Comparison of ENCODE assay signal across 12 cellular contexts in genomic region chr12:30417697-30418231, GRCh38.
DNase-seq lines count a peak whose midpoint lies in the region; ATAC-seq and TF ChIP-seq lines count a peak whose summit lies in the region.
"Had no signal": no experiment of that assay in that cellular context is flagged by ENCODE, and none has a peak within 500 bp of the region (broad histone marks: within the 10 kb centered on the region; RNA-seq: fewer than 3 reads in every experiment).

No MANE protein-coding gene starts in this region.

- H3K9ac ChIP-seq in HCT116 (ENCODE audit: low read length) = no peak overlapping the region
- peak overlapping the region; percentile 54 for H3K9ac ChIP-seq in adipocyte (ENCODE audit: low read length)

- peak overlapping the region; percentile 17 for H3K4me2 ChIP-seq in HCT116 (ENCODE audit: low read length)

- DNase-seq in A172 (ENCODE audit: low spot score) = peak; percentile 98
- DNase-seq in HCT116 (ENCODE audit: low read depth, low spot score) = peak; percentile 44
- DNase-seq in adipocyte (ENCODE audit: low read depth) = peak; percentile 31
- DNase-seq in hepatic stellate cell (ENCODE audit: low spot score) = peak; percentile 22
- DNase-seq in HAP-1 (ENCODE audit: low spot score in 2 of 2) = no peak
- DNase-seq in left colon = no peak
- DNase-seq in ureter (ENCODE audit: low spot score) = no peak
- DNase-seq: activated T-cell treated with anti-CD3 and anti-CD28 coated beads, Interleukin-2, amount 50 U/mL, for 4 hours; NCI-H1048 had no signal

- no peak for TF ChIP-seq POLR2A in HCT116 (IDR thresholded peaks at IDR 0.05; ENCODE audit: borderline replicate concordance, extremely low read depth, insufficient read depth, insufficient read length)

- no peaks in the 10 kb centered on the region for H3K79me2 ChIP-seq in HCT116 (ENCODE audit: insufficient read depth, low read length)

- no peak for TF ChIP-seq RAD21 in HCT116 (IDR thresholded peaks at IDR 0.05; ENCODE audit: low read depth)

- H3K4me3 ChIP-seq in HCT116 (replicated peaks in 1 of 2; ENCODE audit: low read depth in 1 of 2, low read length in 2 of 2) (no peak overlapping the region), adipocyte (ENCODE audit: low read length) (peak overlapping the region; percentile 56), HAP-1 (no peak overlapping the region)
- H3K4me3 ChIP-seq: GM12878 had no signal

- H3K9me3 ChIP-seq in HCT116 (ENCODE audit: control insufficient read depth in 1 of 2, insufficient read depth in 1 of 2, low read depth in 1 of 2, low read length in 2 of 2) (no peaks in the 10 kb centered on the region), adipocyte (ENCODE audit: control insufficient read depth, low read length) (no peaks in the 10 kb centered on the region), HAP-1 (no peaks in the 10 kb centered on the region)

- H3K9me2 ChIP-seq in HCT116 (ENCODE audit: insufficient read depth) = no peaks in the 10 kb centered on the region

- POLR2A ChIA-PET in HCT116 (lab: Charles Lee) = no interaction called here

- peaks cover 0 to 19% of the 10 kb centered on the region in 2 experiments; a peak in 2 of 4 replicates for H3K4me1 ChIP-seq in HCT116 (ENCODE audit: control insufficient read depth in 1 of 2, insufficient read depth in 2 of 2, low read length in 2 of 2)
- H3K4me1 ChIP-seq in adipocyte (ENCODE audit: control insufficient read depth, insufficient read depth, low read length) = peaks cover 38% of the 10 kb centered on the region
- H3K4me1 ChIP-seq in HAP-1 = no peaks in the 10 kb centered on the region; the same call in none of the 2 replicates

- H3K27ac ChIP-seq in HCT116 (ENCODE audit: low read depth, low read length) = no peak overlapping the region
- H3K27ac ChIP-seq: C4-2B had no signal

- H3K36me3 ChIP-seq in HCT116 (ENCODE audit: control insufficient read depth in 1 of 2, insufficient read depth in 2 of 2, low read length in 2 of 2) = no peaks in the 10 kb centered on the region
- no peaks in the 10 kb centered on the region for H3K36me3 ChIP-seq in adipocyte (ENCODE audit: control insufficient read depth, insufficient read depth, low read length, severe bottlenecking)
- no peaks in the 10 kb centered on the region for H3K36me3 ChIP-seq in HAP-1 (replicated peaks)

- CTCF ChIA-PET in HCT116 (lab: Charles Lee) = no interaction called here

- no TSS peak for BruUV-seq in HCT116 (replicated peaks; lab: Mats Ljungman, UMichigan)

- H2AFZ ChIP-seq in HCT116 (ENCODE audit: low read depth, low read length, poor library complexity, severe bottlenecking) = no peak overlapping the region

- RAD21 ChIA-PET in HCT116 (lab: Charles Lee; ENCODE audit: low non-redundant PET in 1 of 2, low total read pairs in 2 of 2, uncharacterized antibody in 2 of 2, unreplicated experiment in 2 of 2) = interaction anchor here in 1 of 2 experiments (0.6 kb wide), 1 partner anchor 117 kb away, joined by 3 read pairs; no protein-coding TSS in a partner anchor

- no peaks in the 10 kb centered on the region for H4K20me1 ChIP-seq in HCT116 (ENCODE audit: insufficient read depth)

- no peaks in the 10 kb centered on the region for H3K27me3 ChIP-seq in HCT116 (ENCODE audit: insufficient read depth, low read length)
- no peaks in the 10 kb centered on the region for H3K27me3 ChIP-seq in adipocyte (replicated peaks; ENCODE audit: control insufficient read depth, insufficient read depth, low read length)
- H3K27me3 ChIP-seq in HAP-1 (ENCODE audit: low read depth) = no peaks in the 10 kb centered on the region

- intact Hi-C loops in HCT116 (cut with micrococcal nuclease) (no loop called here), left colon (cut with DNase I, micrococcal nuclease) (no loop called here)

- in situ Hi-C loops in HAP-1 (cut with MboI; ENCODE audit: low sequenced_read_pairs) = no loop called here

- no peak for TF ChIP-seq CTCF in HCT116 (IDR thresholded peaks at IDR 0.05 in 2 of 3, conservative IDR thresholded peaks at IDR 0.05 in 1 of 3; ENCODE audit: borderline replicate concordance in 1 of 3, insufficient read depth in 1 of 3, low read depth in 2 of 3, low read length in 2 of 3)

- ATAC-seq in HCT116 (peak; percentile 63), left colon (no peak), GM18858 (IDR thresholded peaks at IDR 0.05; ENCODE audit: unreplicated experiment) (no peak)
- ATAC-seq: activated T-cell treated with anti-CD3 and anti-CD28 coated beads, Interleukin-2, amount 50 U/mL, for 4 hours; GM12878 had no signal

TF ChIP-seq in HCT116, 20 proteins besides CTCF, POLR2A, EP300 and RAD21:
- TF ChIP-seq, protein P1, sequence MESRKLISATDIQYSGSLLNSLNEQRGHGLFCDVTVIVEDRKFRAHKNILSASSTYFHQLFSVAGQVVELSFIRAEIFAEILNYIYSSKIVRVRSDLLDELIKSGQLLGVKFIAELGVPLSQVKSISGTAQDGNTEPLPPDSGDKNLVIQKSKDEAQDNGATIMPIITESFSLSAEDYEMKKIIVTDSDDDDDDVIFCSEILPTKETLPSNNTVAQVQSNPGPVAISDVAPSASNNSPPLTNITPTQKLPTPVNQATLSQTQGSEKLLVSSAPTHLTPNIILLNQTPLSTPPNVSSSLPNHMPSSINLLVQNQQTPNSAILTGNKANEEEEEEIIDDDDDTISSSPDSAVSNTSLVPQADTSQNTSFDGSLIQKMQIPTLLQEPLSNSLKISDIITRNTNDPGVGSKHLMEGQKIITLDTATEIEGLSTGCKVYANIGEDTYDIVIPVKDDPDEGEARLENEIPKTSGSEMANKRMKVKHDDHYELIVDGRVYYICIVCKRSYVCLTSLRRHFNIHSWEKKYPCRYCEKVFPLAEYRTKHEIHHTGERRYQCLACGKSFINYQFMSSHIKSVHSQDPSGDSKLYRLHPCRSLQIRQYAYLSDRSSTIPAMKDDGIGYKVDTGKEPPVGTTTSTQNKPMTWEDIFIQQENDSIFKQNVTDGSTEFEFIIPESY (IDR thresholded peaks at IDR 0.05; ENCODE audit: extremely low read depth, insufficient replicate concordance, low read length) = no peak
- TF ChIP-seq EGR1 (IDR thresholded peaks at IDR 0.05; ENCODE audit: low read depth) = peak; percentile 38; the same call in 1 of the 2 replicates
- TF ChIP-seq FOSL1 (IDR thresholded peaks at IDR 0.05; ENCODE audit: low read depth) = peak; percentile 95
- peak; percentile 56; the same call in 1 of the 2 replicates for TF ChIP-seq SP1 (IDR thresholded peaks at IDR 0.05; ENCODE audit: low read depth)
- TF ChIP-seq CEBPB (IDR thresholded peaks at IDR 0.05; ENCODE audit: low read depth) = peak; percentile 35
- TF ChIP-seq CBX3 (IDR thresholded peaks at IDR 0.05; ENCODE audit: low read depth) = peak; percentile 71
- TF ChIP-seq EZH2phosphoT487 (IDR thresholded peaks at IDR 0.05; ENCODE audit: borderline replicate concordance) = no peak
- TF ChIP-seq ATF3 (IDR thresholded peaks at IDR 0.05) = peak; percentile 25; the same call in 1 of the 2 replicates
- no peak for TF ChIP-seq SIN3A (IDR thresholded peaks at IDR 0.05; ENCODE audit: low read depth)
- peak; percentile 88 for TF ChIP-seq JUND (IDR thresholded peaks at IDR 0.05)
- peak; percentile 59; the same call in 1 of the 2 replicates for TF ChIP-seq SRF (IDR thresholded peaks at IDR 0.05; ENCODE audit: low read depth)

Comparison
In these comparisons a context has a peak if more than half of its experiments do, and no peak if none do; other contexts are left out.
1. DNase-seq: peak in A172 (single experiment), HCT116 (single experiment), adipocyte (single experiment) and hepatic stellate cell (single experiment); none in HAP-1 (0 of 2), left colon (0 of 2) and ureter (single experiment).